In the genomic region with DNA sequence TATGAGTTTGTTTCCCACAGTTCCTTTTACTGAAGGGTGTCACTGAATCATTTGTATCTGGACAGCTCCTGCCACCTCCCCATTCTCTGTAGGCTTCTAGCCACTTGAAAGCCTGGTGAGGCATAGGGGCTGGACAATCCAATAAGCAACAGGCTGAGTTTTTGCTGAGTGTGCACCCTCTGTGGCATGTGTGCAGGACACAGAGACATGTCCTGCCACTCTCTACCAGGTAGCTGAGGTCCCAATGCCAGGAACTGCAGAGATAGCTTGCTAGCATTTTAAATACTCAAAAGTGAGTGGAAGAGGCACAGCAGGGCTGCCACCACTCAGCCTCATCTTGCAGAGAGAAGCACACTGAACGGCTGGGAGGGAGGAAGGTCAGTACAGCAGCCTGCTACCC, we compare ENCODE assay signal across 3 cellular contexts.
TF ChIP-seq lines count a peak whose summit lies in the region.

No MANE protein-coding gene starts in this region.

TF ChIP-seq in A549, 52 proteins besides CTCF, POLR2A, EP300 and RAD21 (continued from another document):
- no peak for TF ChIP-seq ZFP36 (IDR thresholded peaks at IDR 0.05; ENCODE audit: borderline replicate concordance, partially characterized antibody)
- TF ChIP-seq HOXA7 (CRISPR knock-in tag; IDR thresholded peaks at IDR 0.05): no peak
- peak; percentile 75 for TF ChIP-seq MAFK (IDR thresholded peaks at IDR 0.05; ENCODE audit: partially characterized antibody)

TF ChIP-seq in IMR-90, 13 proteins besides CTCF, POLR2A, EP300 and RAD21:
- TF ChIP-seq MAFK (IDR thresholded peaks at IDR 0.05; ENCODE audit: low read depth, low read length): peak; percentile 74
- no peak for TF ChIP-seq MXI1 (IDR thresholded peaks at IDR 0.05; ENCODE audit: borderline replicate concordance, low read depth, low read length)
- no peak for TF ChIP-seq FOS (IDR thresholded peaks at IDR 0.05; ENCODE audit: low read depth, low read length)
- no peak for TF ChIP-seq CHD1 (IDR thresholded peaks at IDR 0.05; ENCODE audit: low read depth, low read length)
- no peak for TF ChIP-seq SMC3 (IDR thresholded peaks at IDR 0.05; ENCODE audit: low read depth, low read length)
- TF ChIP-seq BHLHE40 (IDR thresholded peaks at IDR 0.05; ENCODE audit: low read depth, low read length): no peak
- TF ChIP-seq RFX5 (IDR thresholded peaks at IDR 0.05; ENCODE audit: low read depth, low read length): no peak
- TF ChIP-seq NFE2L2 (IDR thresholded peaks at IDR 0.05; ENCODE audit: low read depth, low read length): no peak

TF ChIP-seq in K562, 482 proteins besides CTCF, POLR2A, EP300 and RAD21 (continued from another document):
- TF ChIP-seq ZBTB2 (IDR thresholded peaks at IDR 0.05) (no peak), ZNF133 (CRISPR knock-in tag; IDR thresholded peaks at IDR 0.05) (no peak), ZNF316 (IDR thresholded peaks at IDR 0.05) (peak; percentile 49), MAFG (tag; conservative IDR thresholded peaks at IDR 0.05) (0 out of 2 replicates have a peak, but pooled peaks have one; percentile 34), MAFF (IDR thresholded peaks at IDR 0.05; ENCODE audit: low read length) (0 out of 2 replicates have a peak, but pooled peaks have one; percentile 23), MAFK (IDR thresholded peaks at IDR 0.05; ENCODE audit: low read length) (0 out of 2 replicates have a peak, but pooled peaks have one; percentile 17), ZNF717 (CRISPR knock-in tag; IDR thresholded peaks at IDR 0.05) (no peak)
- TF ChIP-seq, protein P1, sequence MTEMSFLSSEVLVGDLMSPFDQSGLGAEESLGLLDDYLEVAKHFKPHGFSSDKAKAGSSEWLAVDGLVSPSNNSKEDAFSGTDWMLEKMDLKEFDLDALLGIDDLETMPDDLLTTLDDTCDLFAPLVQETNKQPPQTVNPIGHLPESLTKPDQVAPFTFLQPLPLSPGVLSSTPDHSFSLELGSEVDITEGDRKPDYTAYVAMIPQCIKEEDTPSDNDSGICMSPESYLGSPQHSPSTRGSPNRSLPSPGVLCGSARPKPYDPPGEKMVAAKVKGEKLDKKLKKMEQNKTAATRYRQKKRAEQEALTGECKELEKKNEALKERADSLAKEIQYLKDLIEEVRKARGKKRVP (CRISPR knock-in tag; IDR thresholded peaks at IDR 0.05): no peak
